ENCODE assay signal across 8 cellular contexts in genomic region chr2:241354668-241355658, GRCh38. TPM values are rescaled to one million over a fixed set of nuclear protein-coding genes. Genes with fewer than 3 reads are reported as not detected.
A peak's percentile ranks its signal among the peaks of the same experiment; 100 is the strongest.
DNase-seq lines count a peak whose midpoint lies in the region; ATAC-seq and TF ChIP-seq lines count a peak whose summit lies in the region.

No MANE protein-coding gene starts in this region.

- DNase-seq in DMS153 treated with DMSO at 0.1 percent for 48 hours (lab: John Stamatoyannopoulos, UW; ENCODE audit: unreplicated experiment) (peak; percentile 54), HT-29 (ENCODE audit: low spot score) (peak; percentile 89), SK-N-DZ (ENCODE audit: low spot score) (peak; percentile 47), heart left ventricle (peak; percentile 84 to 93 (median 90)), posterior vena cava (ENCODE audit: low spot score) (peak; percentile 95), upper lobe of left lung (peak; percentile 95), superior temporal gyrus (ENCODE audit: extremely low spot score) (no peak)
- DNase-seq in activated naive CD4-positive, alpha-beta T cell treated with anti-CD3 and anti-CD28 coated beads, Interleukin-2, amount 50 U/mL, for 16 hours = peak; percentile 62

- TF ChIP-seq POLR2A in heart left ventricle (IDR thresholded peaks at IDR 0.05) = no peak
- TF ChIP-seq POLR2A in upper lobe of left lung (IDR thresholded peaks at IDR 0.05) = no peak

- WGBS in heart left ventricle, 4 donors = 22 to 44% (median 27%) methylated on average over 19 to 40 of the region's 40 CpGs
- WGBS in upper lobe of left lung, 2 donors = 50 to 58% methylated on average over 7 to 28 of the region's 40 CpGs

- peaks cover 0 to 40% (median 19%) of the 10 kb centered on the region in 12 donors for H3K4me1 ChIP-seq in heart left ventricle
- H3K4me1 ChIP-seq in upper lobe of left lung = peaks cover 31 to 44% (median 37%) of the 10 kb centered on the region in 4 donors

- no peaks in the 10 kb centered on the region for H3K27me3 ChIP-seq in heart left ventricle
- H3K27me3 ChIP-seq in upper lobe of left lung = no peaks in the 10 kb centered on the region

- intact Hi-C loops in heart left ventricle (cut with DNase I) (loop anchor here in 5 of 10 donors (5.0 to 10.0 kb wide), 4 partner anchors 37 to 260 kb away; partner anchors contain the start of genes HDLBP (in 4 of the 5) and SEPTIN2 (in 4 of the 5)), posterior vena cava (cut with DNase I) (no loop called here)

- H3K9me3 ChIP-seq in heart left ventricle (no peaks in the 10 kb centered on the region), upper lobe of left lung (no peaks in the 10 kb centered on the region)

- H3K27ac ChIP-seq in heart left ventricle (peak overlapping the region; percentile 16 to 77 (median 59)), upper lobe of left lung (peak overlapping the region; percentile 69 to 75 (median 74))

- H3K4me3 ChIP-seq in heart left ventricle = peak overlapping the region in 9 of 12 donors; percentile 16 to 56 (median 43)
- H3K4me3 ChIP-seq in upper lobe of left lung = peak overlapping the region in 3 of 4 donors; percentile 18 to 38 (median 34)

- no peak for TF ChIP-seq EP300 in upper lobe of left lung (IDR thresholded peaks at IDR 0.05)

- TF ChIP-seq CTCF in heart left ventricle (IDR thresholded peaks at IDR 0.05) (no peak), upper lobe of left lung (IDR thresholded peaks at IDR 0.05) (peak in 1 of 6 experiments; percentile 19)

- ATAC-seq in heart left ventricle (peak; percentile 54 to 68 (median 64)), upper lobe of left lung (ENCODE audit: low FRiP score in 2 of 2) (peak; percentile 39 to 81)

- H3K36me3 ChIP-seq in heart left ventricle = peaks cover 0 to 49% (median 45%) of the 10 kb centered on the region in 9 donors
- H3K36me3 ChIP-seq in upper lobe of left lung = peaks cover 11 to 45% (median 26%) of the 10 kb centered on the region in 4 donors

RNA-seq across cellular contexts. Expression of gene FARP2, which starts 1.1 kb away (rescaled TPM):
- 53.7 and 54.1 TPM in 2 replicates for total RNA-seq in HT-29 (2014; rRNA removed; shearing (Covaris generic))
- 16.2 and 24.0 TPM in 2 replicates for polyA plus RNA-seq in SK-N-DZ (2014; cell fraction: cytosol; rRNA removed)
- polyA plus RNA-seq in SK-N-DZ (2014; cell fraction: nucleus; rRNA removed) = 36.2 and 40.0 TPM in 2 replicates
- total RNA-seq in heart left ventricle = 10 to 100 TPM; 17.1 to 31.8 (median 21.9) TPM
- 10 to 100 TPM in 1 of 2 donors, 1 to 10 TPM in 1; 7.9 to 11.9 TPM for polyA plus RNA-seq in heart left ventricle
- total RNA-seq in posterior vena cava = 10 to 100 TPM; 31.1 to 35.3 TPM
- total RNA-seq in upper lobe of left lung = 10 to 100 TPM; 33.4 to 96.4 (median 42.2) TPM

RNA-seq across cellular contexts. Expression of gene SEPTIN2, which starts 39.2 kb away (rescaled TPM):
- total RNA-seq in HT-29 (2014; rRNA removed; shearing (Covaris generic)) = 139 and 164 TPM in 2 replicates
- 320 and 356 TPM in 2 replicates for polyA plus RNA-seq in SK-N-DZ (2014; cell fraction: cytosol; rRNA removed)
- 330 and 417 TPM in 2 replicates for polyA plus RNA-seq in SK-N-DZ (2014; cell fraction: nucleus; rRNA removed)
- 100 to 1,000 TPM; 102 to 237 (median 203) TPM for total RNA-seq in heart left ventricle
- 100 to 1,000 TPM in 1 of 2 donors, 10 to 100 TPM in 1; 91.2 to 198 TPM for polyA plus RNA-seq in heart left ventricle
- 100 to 1,000 TPM; 395 to 423 TPM for total RNA-seq in posterior vena cava
- 100 to 1,000 TPM; 213 to 322 (median 252) TPM for total RNA-seq in upper lobe of left lung

RNA-seq across cellular contexts. Expression of gene HDLBP, which starts 39.5 kb away (rescaled TPM):
- 461 and 493 TPM in 2 replicates for total RNA-seq in HT-29 (2014; rRNA removed; shearing (Covaris generic))
- polyA plus RNA-seq in SK-N-DZ (2014; cell fraction: cytosol; rRNA removed) = 170 and 181 TPM in 2 replicates
- 152 and 164 TPM in 2 replicates for polyA plus RNA-seq in SK-N-DZ (2014; cell fraction: nucleus; rRNA removed)
- total RNA-seq in heart left ventricle (100 to 1,000 TPM; 312 to 407 (median 352) TPM), posterior vena cava (100 to 1,000 TPM; 428 to 459 TPM), upper lobe of left lung (100 to 1,000 TPM; 339 to 691 (median 487) TPM)
- polyA plus RNA-seq in heart left ventricle = 100 to 1,000 TPM; 220 to 308 TPM
